20 cellular contexts compared by ENCODE assay signal in the genomic region with DNA sequence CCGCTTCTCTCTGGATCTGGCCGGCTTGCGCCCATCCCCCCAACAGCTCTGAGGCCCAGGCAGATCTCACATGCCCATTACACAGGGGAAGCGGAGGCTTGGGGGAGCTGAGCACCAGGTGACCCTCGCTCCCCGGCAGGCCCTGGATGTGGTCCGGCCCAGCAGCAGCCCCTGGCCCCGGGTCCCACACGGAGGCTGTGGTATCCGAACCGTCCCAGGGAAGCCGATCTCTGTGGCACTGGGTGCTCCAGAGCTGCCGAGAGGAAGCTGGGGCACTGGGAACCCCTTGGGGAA.
"Had no signal": no experiment of that assay in that cellular context is flagged by ENCODE, and none has a peak within 500 bp of the region (broad histone marks: within the 10 kb centered on the region; RNA-seq: fewer than 3 reads in every experiment).

No MANE protein-coding gene starts in this region.

- H3K27me3 Mint-ChIP-seq: naive thymus-derived CD8-positive, alpha-beta T cell; progenitor cell of endocrine pancreas had no signal

- H3K27me3 ChIP-seq: gastroesophageal sphincter, pancreas, testis, tibial nerve, upper lobe of right lung, vagina had no signal

- H3K4me3 ChIP-seq: gastroesophageal sphincter, mucosa of descending colon, pancreas, smooth muscle cell, testis, tibial nerve, upper lobe of right lung, vagina had no signal

- H3K9me3 ChIP-seq: gastroesophageal sphincter, mucosa of descending colon, pancreas, testis, tibial nerve, upper lobe of right lung, vagina had no signal

- ATAC-seq: esophagus mucosa; gastroesophageal sphincter; left lobe of liver; mucosa of descending colon; naive thymus-derived CD8-positive, alpha-beta T cell; pancreas; right cardiac atrium; stimulated activated naive CD8-positive, alpha-beta T cell treated with anti-CD3 and anti-CD28 coated beads, Interleukin-15, Interleukin-2, amounts not matched to agents 100 U/mL and 50 U/mL, for 24 hours; upper lobe of right lung had no signal

- H3K4me1 ChIP-seq: pancreas had no signal

- DNase-seq: effector memory CD4-positive, alpha-beta T cell; kidney glomerular epithelial cell; mammary epithelial cell; mucosa of descending colon; naive thymus-derived CD8-positive, alpha-beta T cell; nucleus accumbens; right cardiac atrium; stimulated activated CD4-positive, alpha-beta T cell treated with anti-CD3 and anti-CD28 coated beads, Interleukin-2, amount 100 ng/mL, for 48 hours; stimulated activated naive CD8-positive, alpha-beta T cell treated with anti-CD3 and anti-CD28 coated beads, Interleukin-15, Interleukin-2, amounts not matched to agents 100 U/mL and 50 U/mL, for 24 hours; testis; upper lobe of right lung had no signal

- H3K4me3 Mint-ChIP-seq: naive thymus-derived CD8-positive, alpha-beta T cell; neural crest cell had no signal

- H3K27ac ChIP-seq: gastroesophageal sphincter, pancreas, testis, upper lobe of right lung, vagina had no signal

- H3K4me2 ChIP-seq: smooth muscle cell had no signal
